ENCODE assay signal across 1 cellular context in the genomic region with DNA sequence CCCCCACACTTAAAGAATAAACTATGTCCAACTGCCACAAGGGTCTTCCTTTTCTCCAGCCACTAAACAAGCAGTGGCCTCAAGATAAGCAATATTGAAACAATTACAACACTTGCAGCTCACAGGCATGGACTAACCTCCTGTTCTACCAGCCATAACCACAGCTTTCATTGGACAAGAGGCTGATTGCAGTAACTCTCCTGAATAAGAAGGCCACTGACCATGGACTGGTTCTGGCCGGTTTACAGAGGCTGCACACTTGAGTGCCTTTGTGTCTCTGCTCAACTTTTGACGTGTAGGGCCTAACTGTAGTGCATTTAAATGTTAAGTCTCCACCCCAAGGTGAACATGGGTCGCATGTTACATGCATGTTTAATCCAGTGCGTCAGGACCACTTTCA.
TF ChIP-seq lines count a peak whose summit lies in the region.

No MANE protein-coding gene starts in this region.

TF ChIP-seq in K562, 482 proteins besides CTCF, POLR2A, EP300 and RAD21 (continued from another document):
- TF ChIP-seq, protein P1, sequence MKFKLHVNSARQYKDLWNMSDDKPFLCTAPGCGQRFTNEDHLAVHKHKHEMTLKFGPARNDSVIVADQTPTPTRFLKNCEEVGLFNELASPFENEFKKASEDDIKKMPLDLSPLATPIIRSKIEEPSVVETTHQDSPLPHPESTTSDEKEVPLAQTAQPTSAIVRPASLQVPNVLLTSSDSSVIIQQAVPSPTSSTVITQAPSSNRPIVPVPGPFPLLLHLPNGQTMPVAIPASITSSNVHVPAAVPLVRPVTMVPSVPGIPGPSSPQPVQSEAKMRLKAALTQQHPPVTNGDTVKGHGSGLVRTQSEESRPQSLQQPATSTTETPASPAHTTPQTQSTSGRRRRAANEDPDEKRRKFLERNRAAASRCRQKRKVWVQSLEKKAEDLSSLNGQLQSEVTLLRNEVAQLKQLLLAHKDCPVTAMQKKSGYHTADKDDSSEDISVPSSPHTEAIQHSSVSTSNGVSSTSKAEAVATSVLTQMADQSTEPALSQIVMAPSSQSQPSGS (CRISPR knock-in tag; IDR thresholded peaks at IDR 0.05), result no peak
- TF ChIP-seq YBX1 (IDR thresholded peaks at IDR 0.05), result no peak
- TF ChIP-seq ARID1B (IDR thresholded peaks at IDR 0.05), result 0 out of 2 replicates have a peak, but pooled peaks have one; percentile 17
- 0 out of 2 replicates have a peak, but pooled peaks have one; percentile 30 for TF ChIP-seq TEAD4 (IDR thresholded peaks at IDR 0.05; ENCODE audit: low read length)
- TF ChIP-seq TEAD4 (CRISPR knock-in tag; IDR thresholded peaks at IDR 0.05; ENCODE audit: borderline replicate concordance), result no peak
- no peak for TF ChIP-seq ATF1 (CRISPR knock-in tag; IDR thresholded peaks at IDR 0.05)
- no peak for TF ChIP-seq ATF1 (tag; IDR thresholded peaks at IDR 0.05)
- no peak for TF ChIP-seq EHMT2 (IDR thresholded peaks at IDR 0.05)
- no peak for TF ChIP-seq ZNF282 (CRISPR knock-in tag; IDR thresholded peaks at IDR 0.05)
- TF ChIP-seq, protein P2, sequence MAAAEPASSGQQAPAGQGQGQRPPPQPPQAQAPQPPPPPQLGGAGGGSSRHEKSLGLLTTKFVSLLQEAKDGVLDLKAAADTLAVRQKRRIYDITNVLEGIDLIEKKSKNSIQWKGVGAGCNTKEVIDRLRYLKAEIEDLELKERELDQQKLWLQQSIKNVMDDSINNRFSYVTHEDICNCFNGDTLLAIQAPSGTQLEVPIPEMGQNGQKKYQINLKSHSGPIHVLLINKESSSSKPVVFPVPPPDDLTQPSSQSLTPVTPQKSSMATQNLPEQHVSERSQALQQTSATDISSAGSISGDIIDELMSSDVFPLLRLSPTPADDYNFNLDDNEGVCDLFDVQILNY (CRISPR knock-in tag; IDR thresholded peaks at IDR 0.05), result no peak
- TF ChIP-seq, protein P3, sequence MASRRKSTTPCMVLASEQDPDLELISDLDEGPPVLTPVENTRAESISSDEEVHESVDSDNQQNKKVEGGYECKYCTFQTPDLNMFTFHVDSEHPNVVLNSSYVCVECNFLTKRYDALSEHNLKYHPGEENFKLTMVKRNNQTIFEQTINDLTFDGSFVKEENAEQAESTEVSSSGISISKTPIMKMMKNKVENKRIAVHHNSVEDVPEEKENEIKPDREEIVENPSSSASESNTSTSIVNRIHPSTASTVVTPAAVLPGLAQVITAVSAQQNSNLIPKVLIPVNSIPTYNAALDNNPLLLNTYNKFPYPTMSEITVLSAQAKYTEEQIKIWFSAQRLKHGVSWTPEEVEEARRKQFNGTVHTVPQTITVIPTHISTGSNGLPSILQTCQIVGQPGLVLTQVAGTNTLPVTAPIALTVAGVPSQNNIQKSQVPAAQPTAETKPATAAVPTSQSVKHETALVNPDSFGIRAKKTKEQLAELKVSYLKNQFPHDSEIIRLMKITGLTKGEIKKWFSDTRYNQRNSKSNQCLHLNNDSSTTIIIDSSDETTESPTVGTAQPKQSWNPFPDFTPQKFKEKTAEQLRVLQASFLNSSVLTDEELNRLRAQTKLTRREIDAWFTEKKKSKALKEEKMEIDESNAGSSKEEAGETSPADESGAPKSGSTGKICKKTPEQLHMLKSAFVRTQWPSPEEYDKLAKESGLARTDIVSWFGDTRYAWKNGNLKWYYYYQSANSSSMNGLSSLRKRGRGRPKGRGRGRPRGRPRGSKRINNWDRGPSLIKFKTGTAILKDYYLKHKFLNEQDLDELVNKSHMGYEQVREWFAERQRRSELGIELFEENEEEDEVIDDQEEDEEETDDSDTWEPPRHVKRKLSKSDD (conservative IDR thresholded peaks at IDR 0.05; ENCODE audit: low read length), result no peak
- no peak for TF ChIP-seq POLR2G (IDR thresholded peaks at IDR 0.05; ENCODE audit: low read depth, low read length)
- TF ChIP-seq ELK1 (CRISPR knock-in tag; IDR thresholded peaks at IDR 0.05), result no peak
- TF ChIP-seq TOE1 (IDR thresholded peaks at IDR 0.05; ENCODE audit: borderline replicate concordance), result no peak
- no peak for TF ChIP-seq TOE1 (CRISPR knock-in tag; IDR thresholded peaks at IDR 0.05; ENCODE audit: borderline replicate concordance, low read depth)
- no peak for TF ChIP-seq OTX1 (CRISPR knock-in tag; IDR thresholded peaks at IDR 0.05)
- no peak for TF ChIP-seq POLR2AphosphoS2 (IDR thresholded peaks at IDR 0.05; ENCODE audit: low read length)
- TF ChIP-seq RBM34 (IDR thresholded peaks at IDR 0.05; ENCODE audit: borderline replicate concordance, insufficient read depth, low read length), result no peak
- TF ChIP-seq, protein P4, sequence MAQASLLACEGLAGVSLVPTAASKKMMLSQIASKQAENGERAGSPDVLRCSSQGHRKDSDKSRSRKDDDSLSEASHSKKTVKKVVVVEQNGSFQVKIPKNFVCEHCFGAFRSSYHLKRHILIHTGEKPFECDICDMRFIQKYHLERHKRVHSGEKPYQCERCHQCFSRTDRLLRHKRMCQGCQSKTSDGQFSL (CRISPR knock-in tag; IDR thresholded peaks at IDR 0.05), result 0 out of 2 replicates have a peak, but pooled peaks have one; percentile 15
- TF ChIP-seq, protein P4 (tag; IDR thresholded peaks at IDR 0.05), result no peak
